30 cellular contexts compared by ENCODE assay signal in the genomic region with DNA sequence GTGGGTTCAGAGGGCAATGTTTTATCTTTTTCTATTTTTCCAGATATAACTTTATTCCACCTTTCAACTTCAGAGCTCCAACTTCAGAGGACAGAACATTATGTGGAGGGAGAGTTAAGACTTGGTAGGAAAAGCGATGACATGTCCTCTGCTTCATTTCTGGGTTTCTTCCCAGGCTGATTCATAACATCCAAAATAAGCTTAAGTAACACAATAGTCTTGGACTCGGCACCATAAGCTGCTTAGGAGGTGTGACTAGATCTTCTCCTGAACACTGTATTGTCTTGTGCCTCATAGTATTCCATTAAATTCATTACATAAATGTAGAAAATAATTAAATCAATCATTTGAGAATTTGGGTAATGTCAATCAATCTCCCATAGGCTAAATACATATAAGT.
DNase-seq lines count a peak whose midpoint lies in the region; FAIRE-seq and TF ChIP-seq lines count a peak whose summit lies in the region.
"Had no signal": no experiment of that assay in that cellular context is flagged by ENCODE, and none has a peak within 500 bp of the region (broad histone marks: within the 10 kb centered on the region; RNA-seq: fewer than 3 reads in every experiment).

No MANE protein-coding gene starts in this region.

- TF ChIP-seq CTCF in fibroblast of the aortic adventitia (IDR thresholded peaks at IDR 0.05; ENCODE audit: insufficient read depth, low read length) (no peak), kidney (IDR thresholded peaks at IDR 0.05; ENCODE audit: borderline replicate concordance, extremely low read depth, insufficient read depth) (no peak)

- H3K36me3 ChIP-seq in muscle layer of colon (ENCODE audit: insufficient read depth, low read length) (no peaks in the 10 kb centered on the region), kidney (ENCODE audit: control insufficient read depth in 1 of 2, insufficient read depth in 2 of 2, low read length in 2 of 2) (no peaks in the 10 kb centered on the region)
- H3K36me3 ChIP-seq: brain microvascular endothelial cell, colonic mucosa, Peyer's patch, SJSA1, transverse colon had no signal

- DNase-seq in NCI-H82 (lab: John Stamatoyannopoulos, UW) (peak; percentile 69), NCI-H82 treated with DMSO at 0.1 percent for 48 hours (lab: John Stamatoyannopoulos, UW; ENCODE audit: unreplicated experiment) (no peak), fibroblast of the aortic adventitia (ENCODE audit: low read depth) (peak; percentile 72), kidney (no peak), NCI-H345 treated with DMSO at 0.1 percent for 48 hours (lab: John Stamatoyannopoulos, UW; ENCODE audit: unreplicated experiment) (no peak), T1000 (lab: John Stamatoyannopoulos, UW) (no peak), LoVo (ENCODE audit: low spot score) (no peak)
- DNase-seq: activated CD4-positive, CD25-positive, alpha-beta regulatory T cell treated with anti-CD3 and anti-CD28 coated beads, Interleukin-2, amount 50 U/mL, for 72 hours; activated CD8-positive, alpha-beta T cell treated with anti-CD3 and anti-CD28 coated beads for 36 hours; activated gamma-delta T cell; activated naive CD8-positive, alpha-beta T cell treated with anti-CD3 and anti-CD28 coated beads, Interleukin-2, amount 50 U/mL, for 24 hours; activated T-cell treated with anti-CD3 and anti-CD28 coated beads, Interleukin-2, amount 50 U/mL, for 1 hour; brain microvascular endothelial cell; colonic mucosa; effector memory CD4-positive, alpha-beta T cell; erythroblast; KBM-7; naive thymus-derived CD4-positive, alpha-beta T cell; NCI-H510A treated with DMSO at 0.1 percent for 48 hours; nucleus accumbens; Peyer's patch; stimulated activated CD4-positive, alpha-beta T cell treated with anti-CD3 and anti-CD28 coated beads, Interleukin-12 subunit alpha, Interleukin-12 subunit beta, amount 100 ng/mL, for 4 hours; stimulated activated naive CD8-positive, alpha-beta T cell treated with anti-CD3 and anti-CD28 coated beads, Interleukin-15, Interleukin-2, amounts not matched to agents 100 U/mL and 50 U/mL, for 24 hours; T-cell; transverse colon had no signal

- H3K27me3 ChIP-seq in muscle layer of colon (ENCODE audit: control insufficient read depth in 1 of 2, insufficient read depth in 2 of 2, low read length in 2 of 2), result no peaks in the 10 kb centered on the region
- H3K27me3 ChIP-seq: brain microvascular endothelial cell, colonic mucosa, Peyer's patch, SJSA1, transverse colon had no signal

- H3K9ac ChIP-seq in muscle layer of colon (ENCODE audit: low read length) (no peak overlapping the region), kidney (ENCODE audit: low read length in 2 of 2) (no peak overlapping the region)

- H3K9me3 ChIP-seq in muscle layer of colon (ENCODE audit: low read length) (no peaks in the 10 kb centered on the region), kidney (ENCODE audit: control insufficient read depth in 1 of 2, low read length in 2 of 2) (no peaks in the 10 kb centered on the region)
- H3K9me3 ChIP-seq: colonic mucosa, Peyer's patch, SJSA1, transverse colon had no signal

- peak overlapping the region; percentile 7 for H3K27ac ChIP-seq in muscle layer of colon (ENCODE audit: low read depth, low read length)
- no peak overlapping the region for H3K27ac ChIP-seq in kidney (ENCODE audit: low read depth in 2 of 2, low read length in 2 of 2)
- H3K27ac ChIP-seq: 22Rv1, brain microvascular endothelial cell, colonic mucosa, Peyer's patch, SJSA1 had no signal

- H3K4me3 ChIP-seq in fibroblast of the aortic adventitia (ENCODE audit: low read depth, low read length) (no peak overlapping the region), muscle layer of colon (ENCODE audit: low read depth in 1 of 2, low read length in 2 of 2) (no peak overlapping the region), kidney (ENCODE audit: low read length in 2 of 2) (no peak overlapping the region)
- H3K4me3 ChIP-seq: colonic mucosa, Peyer's patch, SJSA1, transverse colon had no signal

- peaks cover 36% of the 10 kb centered on the region for H3K4me1 ChIP-seq in muscle layer of colon (ENCODE audit: insufficient read depth, low read length)
- H3K4me1 ChIP-seq in kidney (ENCODE audit: control insufficient read depth in 1 of 2, insufficient read depth in 1 of 2, low read depth in 1 of 2, low read length in 2 of 2), result no peaks in the 10 kb centered on the region
- H3K4me1 ChIP-seq: colonic mucosa, Peyer's patch, SJSA1 had no signal

- no peak for FAIRE-seq in kidney (lab: Jason Lieb, UNC)
- FAIRE-seq: G401.6, HTR-8/SVneo had no signal

- intact Hi-C loops in kidney (cut with DNase I), result no loop called here

Comparison
In these comparisons a context has a peak if more than half of its experiments do, and no peak if none do; other contexts are left out.
1. DNase-seq: peak in NCI-H82 (single experiment) and fibroblast of the aortic adventitia (single experiment); none in NCI-H82 treated with DMSO at 0.1 percent for 48 hours (single experiment), kidney (single experiment), NCI-H345 treated with DMSO at 0.1 percent for 48 hours (single experiment), T1000 (single experiment) and LoVo (single experiment).